Comparison of ENCODE assay signal across 23 cellular contexts in the genomic region with DNA sequence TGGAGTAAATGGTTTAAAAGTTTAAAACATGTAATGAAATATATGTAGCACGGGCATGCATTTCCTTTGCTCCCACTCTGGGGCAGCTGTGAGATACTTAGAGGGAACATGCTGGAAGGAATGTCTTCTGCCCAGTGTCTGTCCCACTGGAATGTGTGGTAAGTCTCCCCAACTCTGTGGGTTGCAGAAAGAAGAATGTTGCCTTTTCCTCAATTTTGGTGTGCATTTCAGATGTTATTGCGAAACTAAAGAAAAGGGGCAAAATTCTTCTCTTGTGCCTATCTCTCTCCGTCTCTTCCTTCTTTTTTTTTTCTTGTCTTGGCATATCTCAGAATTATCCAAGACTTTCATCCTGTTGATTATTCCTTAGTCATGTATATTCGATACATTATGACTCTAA.
DNase-seq lines count a peak whose midpoint lies in the region; ATAC-seq, FAIRE-seq and TF ChIP-seq lines count a peak whose summit lies in the region.
"Had no signal": no experiment of that assay in that cellular context is flagged by ENCODE, and none has a peak within 500 bp of the region (broad histone marks: within the 10 kb centered on the region; RNA-seq: fewer than 3 reads in every experiment).

No MANE protein-coding gene starts in this region.

- ATAC-seq in HG03097 (IDR thresholded peaks at IDR 0.05; ENCODE audit: low FRiP score, unreplicated experiment): no peak
- ATAC-seq: GM23338; left lung; stimulated activated naive B cell treated with anti-CD40 and anti-IgM and Interleukin-4, amounts not matched to agents 10 μg/mL and 1 μg/mL and 100 μg/mL, for 72 hours had no signal

- H4K91ac ChIP-seq in mesenchymal stem cell (ENCODE audit: low read length): no peak overlapping the region

- no peak overlapping the region for H3K27ac Mint-ChIP-seq in activated naive CD4-positive, alpha-beta T cell treated with anti-CD3 and anti-CD28 coated beads, Interleukin-2, amount 10 ng/mL, durations not matched to agents 7 days and 5 days
- H3K27ac Mint-ChIP-seq: GM23338; stimulated activated naive B cell treated with anti-CD40 and anti-IgM and Interleukin-4, amounts not matched to agents 10 μg/mL and 1 μg/mL and 100 μg/mL, for 72 hours had no signal

- H3K4ac ChIP-seq in mesenchymal stem cell (ENCODE audit: low read depth in 1 of 2, low read length in 2 of 2): no peak overlapping the region

- no peak overlapping the region for H3K4me3 ChIP-seq in AG10803 (ENCODE audit: low read length)
- H3K4me3 ChIP-seq in bronchial epithelial cell (ENCODE audit: low read depth, low read length): no peak overlapping the region
- H3K4me3 ChIP-seq in mesenchymal stem cell (ENCODE audit: insufficient read depth in 1 of 2, low read depth in 1 of 2, low read length in 2 of 2): no peak overlapping the region
- H3K4me3 ChIP-seq: ascending aorta, GM23338, left lung, right atrium auricular region, SJSA1 had no signal

- H3K79me1 ChIP-seq in mesenchymal stem cell (replicated peaks; ENCODE audit: low read length, poor library complexity, severe bottlenecking): peaks cover 32% of the 10 kb centered on the region

- no peak overlapping the region for H2BK5ac ChIP-seq in mesenchymal stem cell (ENCODE audit: low read depth, low read length, poor library complexity, severe bottlenecking)

- TF ChIP-seq CTCF in AG10803 (conservative IDR thresholded peaks at IDR 0.05; ENCODE audit: low read length) (peak; percentile 25), bronchial epithelial cell (IDR thresholded peaks at IDR 0.05; ENCODE audit: insufficient read depth, low read length, severe bottlenecking) (no peak)

- no peak overlapping the region for H2BK15ac ChIP-seq in mesenchymal stem cell (ENCODE audit: low read depth, poor library complexity, severe bottlenecking)

- FAIRE-seq in bronchial epithelial cell (lab: Jason Lieb, UNC): no peak
- no peak for FAIRE-seq in RCC 7860 (lab: Jason Lieb, UNC)

- peaks cover 34% of the 10 kb centered on the region for H3K4me1 ChIP-seq in mesenchymal stem cell (ENCODE audit: control insufficient read depth, insufficient read depth, low read depth, low read length)

- no peak overlapping the region for H3K4me2 ChIP-seq in mesenchymal stem cell (ENCODE audit: low read length, poor library complexity, severe bottlenecking)
- H3K4me2 ChIP-seq: GM23338 had no signal

- H3K9me3 Mint-ChIP-seq in activated naive CD4-positive, alpha-beta T cell treated with anti-CD3 and anti-CD28 coated beads, Interleukin-2, amount 10 ng/mL, durations not matched to agents 7 days and 5 days: no peaks in the 10 kb centered on the region
- H3K9me3 Mint-ChIP-seq: stimulated activated naive B cell treated with anti-CD40 and anti-IgM and Interleukin-4, amounts not matched to agents 10 μg/mL and 1 μg/mL and 100 μg/mL, for 72 hours had no signal

- H3K9me3 ChIP-seq in mesenchymal stem cell (ENCODE audit: control insufficient read depth, low read length): peaks cover 4% of the 10 kb centered on the region
- H3K9me3 ChIP-seq: ascending aorta, left lung, right atrium auricular region had no signal

- H3K36me3 ChIP-seq in bronchial epithelial cell (ENCODE audit: control insufficient read depth, insufficient read depth, low read length): no peaks in the 10 kb centered on the region
- H3K36me3 ChIP-seq in mesenchymal stem cell (ENCODE audit: control insufficient read depth in 1 of 2, insufficient read depth in 2 of 2, low read depth in 1 of 2, low read length in 2 of 2): no peaks in the 10 kb centered on the region
- H3K36me3 ChIP-seq: ascending aorta, left lung, right atrium auricular region, SJSA1 had no signal

- H3K36me3 Mint-ChIP-seq in activated naive CD4-positive, alpha-beta T cell treated with anti-CD3 and anti-CD28 coated beads, Interleukin-2, amount 10 ng/mL, durations not matched to agents 7 days and 5 days: no peaks in the 10 kb centered on the region
- H3K36me3 Mint-ChIP-seq: stimulated activated naive B cell treated with anti-CD40 and anti-IgM and Interleukin-4, amounts not matched to agents 10 μg/mL and 1 μg/mL and 100 μg/mL, for 72 hours had no signal

- H2BK12ac ChIP-seq in mesenchymal stem cell (ENCODE audit: low read length in 2 of 2): no peak overlapping the region

- H4K8ac ChIP-seq in mesenchymal stem cell (ENCODE audit: low read length): no peak overlapping the region

- H3K27me3 Mint-ChIP-seq in activated naive CD4-positive, alpha-beta T cell treated with anti-CD3 and anti-CD28 coated beads, Interleukin-2, amount 10 ng/mL, durations not matched to agents 7 days and 5 days: peaks cover 26% of the 10 kb centered on the region

- peak overlapping the region; percentile 69 for H2BK120ac ChIP-seq in mesenchymal stem cell (ENCODE audit: low read depth, low read length)

- CTCF ChIA-PET in activated naive CD4-positive, alpha-beta T cell treated with anti-CD3 and anti-CD28 coated beads, Interleukin-2, amount 10 ng/mL, durations not matched to agents 7 days and 5 days (lab: Charles Lee): interaction anchor here (1.4 kb wide), 1 partner anchor 19 kb away, joined by 4 read pairs; no protein-coding TSS in a partner anchor

- H3K9ac ChIP-seq in mesenchymal stem cell (ENCODE audit: low read length): no peak overlapping the region

- peak overlapping the region in 1 of 2 experiments; percentile 38 for H3K18ac ChIP-seq in mesenchymal stem cell (ENCODE audit: low read depth in 1 of 2, low read length in 2 of 2)

- H3K27ac ChIP-seq in mesenchymal stem cell (ENCODE audit: low read length, poor library complexity, severe bottlenecking): no peak overlapping the region
- H3K27ac ChIP-seq: ascending aorta, right atrium auricular region, SJSA1 had no signal

- H3K14ac ChIP-seq in mesenchymal stem cell (ENCODE audit: low read length in 2 of 2): no peak overlapping the region

- H3K4me3 Mint-ChIP-seq in activated naive CD4-positive, alpha-beta T cell treated with anti-CD3 and anti-CD28 coated beads, Interleukin-2, amount 10 ng/mL, durations not matched to agents 7 days and 5 days: no peak overlapping the region
- H3K4me3 Mint-ChIP-seq: GM23338; stimulated activated naive B cell treated with anti-CD40 and anti-IgM and Interleukin-4, amounts not matched to agents 10 μg/mL and 1 μg/mL and 100 μg/mL, for 72 hours had no signal

- H3K27me3 ChIP-seq in bronchial epithelial cell (ENCODE audit: control insufficient read depth, insufficient read depth, low read length): no peaks in the 10 kb centered on the region
- H3K27me3 ChIP-seq in mesenchymal stem cell (ENCODE audit: control insufficient read depth in 1 of 2, insufficient read depth in 1 of 2, low read length in 2 of 2): no peaks in the 10 kb centered on the region
- H3K27me3 ChIP-seq: ascending aorta, right atrium auricular region, SJSA1 had no signal

- peaks cover 31% of the 10 kb centered on the region for H3K4me1 Mint-ChIP-seq in activated naive CD4-positive, alpha-beta T cell treated with anti-CD3 and anti-CD28 coated beads, Interleukin-2, amount 10 ng/mL, durations not matched to agents 7 days and 5 days

- no peak overlapping the region for H2AFZ ChIP-seq in mesenchymal stem cell (ENCODE audit: low read depth, low read length)
- H2AFZ ChIP-seq: GM23338 had no signal

- WGBS in mesenchymal stem cell: 88% methylated on average over 3 of the region's 4 CpGs

- H2AK5ac ChIP-seq in mesenchymal stem cell (ENCODE audit: low read length, severe bottlenecking): no peak overlapping the region

- DNase-seq in AG10803 (ENCODE audit: low read depth) (peak; percentile 92), HT1080 (ENCODE audit: low read depth) (peak; percentile 15), bronchial epithelial cell (ENCODE audit: low read depth) (peak; percentile 29), mesenchymal stem cell (peak; percentile 52), RCC 7860 (ENCODE audit: low spot score) (no peak)
- DNase-seq in activated CD8-positive, alpha-beta memory T cell treated with anti-CD3 and anti-CD28 coated beads for 24 hours: no peak
- DNase-seq in activated naive CD4-positive, alpha-beta T cell treated with anti-CD3 and anti-CD28 coated beads, Interleukin-2, amount 10 ng/mL, durations not matched to agents 7 days and 5 days: no peak
- DNase-seq: activated CD4-positive, alpha-beta T cell treated with anti-CD3 and anti-CD28 coated beads, Interleukin-2, amount 50 U/mL, for 48 hours; activated naive CD4-positive, alpha-beta T cell treated with Interleukin-2 at 50 U/mL for 16 hours; activated T-cell treated with anti-CD3 and anti-CD28 coated beads for 4 hours; AML-193; COR-L47; left lung; NCI-H1436; NCI-H526; nucleus accumbens; stimulated activated naive B cell treated with anti-CD40 and anti-IgM and Interleukin-4, amounts not matched to agents 10 μg/mL and 1 μg/mL and 100 μg/mL, for 72 hours; T-helper 2 cell had no signal

- no peak overlapping the region for H3K23ac ChIP-seq in mesenchymal stem cell (ENCODE audit: low read length in 2 of 2)

Comparison
In these comparisons a context has a peak if more than half of its experiments do, and no peak if none do; other contexts are left out.
1. DNase-seq: peak in AG10803 (single experiment), HT1080 (single experiment), bronchial epithelial cell (single experiment) and mesenchymal stem cell (single experiment); none in RCC 7860 (single experiment), activated CD8-positive, alpha-beta memory T cell treated with anti-CD3 and anti-CD28 coated beads for 24 hours (single experiment) and activated naive CD4-positive, alpha-beta T cell treated with anti-CD3 and anti-CD28 coated beads, Interleukin-2, amount 10 ng/mL, durations not matched to agents 7 days and 5 days (single experiment).